Comparison of ENCODE assay signal across 21 cellular contexts in the genomic region with DNA sequence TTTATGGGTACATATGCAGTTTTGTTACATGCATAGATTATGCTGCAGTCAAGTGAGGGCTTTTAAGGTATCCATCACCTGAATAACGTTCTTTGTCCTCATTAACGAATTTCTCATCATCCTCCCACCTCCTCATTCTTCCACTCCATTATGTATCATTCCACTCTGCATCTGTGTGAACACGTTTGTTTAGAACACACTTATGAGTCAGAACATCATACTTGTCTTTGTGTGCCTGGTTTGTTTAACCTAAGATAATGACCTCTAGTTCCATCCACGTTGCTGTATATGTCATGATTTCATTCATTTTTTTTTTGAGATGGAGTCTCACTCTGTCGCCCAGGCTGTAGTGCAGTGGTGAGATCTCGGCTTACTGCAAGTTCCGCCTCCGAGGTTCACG. TPM values are rescaled to one million over a fixed set of nuclear protein-coding genes. Genes with fewer than 3 reads are reported as not detected.
"Had no signal": no experiment of that assay in that cellular context is flagged by ENCODE, and none has a peak within 500 bp of the region (broad histone marks: within the 10 kb centered on the region; RNA-seq: fewer than 3 reads in every experiment).

No MANE protein-coding gene starts in this region.

- H3K9me3 ChIP-seq: esophagus muscularis mucosa, psoas muscle, spleen, testis, transverse colon had no signal

- H3K27ac ChIP-seq: coronary artery, esophagus muscularis mucosa, psoas muscle, spleen, testis, transverse colon had no signal

- H3K36me3 ChIP-seq: transverse colon had no signal

- H3K4me3 ChIP-seq: coronary artery, esophagus muscularis mucosa, lung, psoas muscle, spleen, testis, transverse colon had no signal

- H3K27me3 ChIP-seq: esophagus muscularis mucosa, spleen, testis, transverse colon had no signal

- H3K4me3 Mint-ChIP-seq: immature natural killer cell; naive thymus-derived CD4-positive, alpha-beta T cell; nephron progenitor cell; stimulated activated naive B cell treated with anti-CD40 and anti-IgM and Interleukin-4, amounts not matched to agents 10 μg/mL and 1 μg/mL and 100 μg/mL, for 72 hours; stimulated activated naive CD8-positive, alpha-beta T cell treated with anti-CD3 and anti-CD28 coated beads, Interleukin-15, amount 100 ng/mL, for 72 hours had no signal

- H3K9me3 Mint-ChIP-seq: immature natural killer cell had no signal

- H3K27ac Mint-ChIP-seq: immature natural killer cell; naive thymus-derived CD4-positive, alpha-beta T cell; nephron progenitor cell; stimulated activated naive B cell treated with anti-CD40 and anti-IgM and Interleukin-4, amounts not matched to agents 10 μg/mL and 1 μg/mL and 100 μg/mL, for 72 hours; stimulated activated naive CD8-positive, alpha-beta T cell treated with anti-CD3 and anti-CD28 coated beads, Interleukin-15, amount 100 ng/mL, for 72 hours had no signal

- DNase-seq: effector CD8-positive, alpha-beta T cell; foreskin fibroblast; immature natural killer cell; left colon; left ventricle myocardium superior; naive thymus-derived CD4-positive, alpha-beta T cell; nephron progenitor cell; psoas muscle; spleen; stimulated activated CD4-positive, alpha-beta T cell treated with anti-CD3 and anti-CD28 coated beads, Interleukin-15, amount 100 ng/mL, for 24 hours; stimulated activated CD4-positive, alpha-beta T cell treated with anti-CD3 and anti-CD28 coated beads, Interleukin-1b, Interleukin-23, amount 100 ng/mL, for 48 hours; stimulated activated CD4-positive, alpha-beta T cell treated with anti-CD3 and anti-CD28 coated beads, Interleukin-4, amount 100 ng/mL, for 24 hours; stimulated activated naive B cell treated with anti-CD40 and anti-IgM and Interleukin-4, amounts not matched to agents 10 μg/mL and 1 μg/mL and 100 μg/mL, for 72 hours; stimulated activated naive CD8-positive, alpha-beta T cell treated with anti-CD3 and anti-CD28 coated beads, Interleukin-15, amount 100 ng/mL, for 72 hours; testis; transverse colon had no signal

- H3K27me3 Mint-ChIP-seq: naive thymus-derived CD4-positive, alpha-beta T cell; stimulated activated naive B cell treated with anti-CD40 and anti-IgM and Interleukin-4, amounts not matched to agents 10 μg/mL and 1 μg/mL and 100 μg/mL, for 72 hours; stimulated activated naive CD8-positive, alpha-beta T cell treated with anti-CD3 and anti-CD28 coated beads, Interleukin-15, amount 100 ng/mL, for 72 hours had no signal

RNA-seq across cellular contexts. Expression of gene ADCY10, which starts 29.6 kb away (rescaled TPM):
- total RNA-seq: kidney epithelial cell, mononuclear cell had no signal
